32 cellular contexts compared by ENCODE assay signal in genomic region chr16:6207124-6207523, GRCh38.
"Had no signal": no experiment of that assay in that cellular context is flagged by ENCODE, and none has a peak within 500 bp of the region (broad histone marks: within the 10 kb centered on the region; RNA-seq: fewer than 3 reads in every experiment).

No MANE protein-coding gene starts in this region.

- ATAC-seq: naive thymus-derived CD8-positive, alpha-beta T cell; natural killer cell treated with Interleukin-12 subunit alpha and Interleukin-12 subunit beta and Interleukin-15 and Interleukin-18, amount 100 ng/mL, for 72 hours; pancreas; psoas muscle; right cardiac atrium; right lobe of liver; stimulated activated memory B cell treated with anti-CD40 and anti-IgM and Interleukin-4, amounts not matched to agents 10 μg/mL and 1 μg/mL and 100 μg/mL, for 72 hours; stimulated activated naive CD8-positive, alpha-beta T cell treated with anti-CD3 and anti-CD28 coated beads, Interleukin-15, amount 100 ng/mL, for 72 hours; stimulated activated naive CD8-positive, alpha-beta T cell treated with anti-CD3 and anti-CD28 coated beads, Interleukin-15, Interleukin-2, amounts not matched to agents 100 U/mL and 50 U/mL, for 24 hours; upper lobe of right lung had no signal

- DNase-seq: naive thymus-derived CD8-positive, alpha-beta T cell; nephron progenitor cell; nucleus accumbens; pancreas; posterior cingulate gyrus; psoas muscle; right cardiac atrium; right lobe of liver; sigmoid colon; spleen; stimulated activated CD4-positive, alpha-beta T cell treated with anti-CD3 and anti-CD28 coated beads, Interleukin-12 subunit alpha, Interleukin-12 subunit beta, amount 100 ng/mL, for 4 hours; stimulated activated CD4-positive, alpha-beta T cell treated with anti-CD3 and anti-CD28 coated beads, Interleukin-1b, Interleukin-23, amount 100 ng/mL, for 48 hours; stimulated activated CD4-positive, alpha-beta T cell treated with anti-CD3 and anti-CD28 coated beads, Interleukin-4, amount 100 ng/mL, for 1 hour; stimulated activated CD4-positive, alpha-beta T cell treated with anti-CD3 and anti-CD28 coated beads, Interleukin-4, amount 100 ng/mL, for 4 hours; stimulated activated CD8-positive, alpha-beta memory T cell treated with anti-CD3 and anti-CD28 coated beads, Interleukin-4, amount 100 ng/mL, for 48 hours; stimulated activated naive CD4-positive, alpha-beta T cell; stimulated activated naive CD8-positive, alpha-beta T cell treated with anti-CD3 and anti-CD28 coated beads, Interleukin-15, amount 100 ng/mL, for 72 hours; stimulated activated naive CD8-positive, alpha-beta T cell treated with anti-CD3 and anti-CD28 coated beads, Interleukin-15, Interleukin-2, amounts not matched to agents 100 U/mL and 50 U/mL, for 24 hours; substantia nigra; testis; tibial artery; transverse colon; upper lobe of right lung; uterus had no signal

- H3K36me3 Mint-ChIP-seq: natural killer cell treated with Interleukin-12 subunit alpha and Interleukin-12 subunit beta and Interleukin-15 and Interleukin-18, amount 100 ng/mL, for 72 hours; stimulated activated memory B cell treated with anti-CD40 and anti-IgM and Interleukin-4, amounts not matched to agents 10 μg/mL and 1 μg/mL and 100 μg/mL, for 72 hours; type B pancreatic cell had no signal

- H3K9me3 Mint-ChIP-seq: type B pancreatic cell had no signal

- H3K27me3 Mint-ChIP-seq: natural killer cell treated with Interleukin-12 subunit alpha and Interleukin-12 subunit beta and Interleukin-15 and Interleukin-18, amount 100 ng/mL, for 72 hours; progenitor cell of endocrine pancreas; stimulated activated memory B cell treated with anti-CD40 and anti-IgM and Interleukin-4, amounts not matched to agents 10 μg/mL and 1 μg/mL and 100 μg/mL, for 72 hours; stimulated activated naive CD8-positive, alpha-beta T cell treated with anti-CD3 and anti-CD28 coated beads, Interleukin-15, amount 100 ng/mL, for 72 hours had no signal

- H3K4me1 Mint-ChIP-seq: naive thymus-derived CD8-positive, alpha-beta T cell; neural crest cell; stimulated activated memory B cell treated with anti-CD40 and anti-IgM and Interleukin-4, amounts not matched to agents 10 μg/mL and 1 μg/mL and 100 μg/mL, for 72 hours; stimulated activated naive CD8-positive, alpha-beta T cell treated with anti-CD3 and anti-CD28 coated beads, Interleukin-15, amount 100 ng/mL, for 72 hours had no signal

- H3K4me3 ChIP-seq: pancreas, psoas muscle, right lobe of liver, sigmoid colon, smooth muscle cell, spleen, suprapubic skin, testis, tibial artery, transverse colon, upper lobe of right lung, uterus had no signal

- H3K36me3 ChIP-seq: neutrophil, pancreas, right lobe of liver, sigmoid colon, spleen, suprapubic skin, tibial artery, transverse colon, upper lobe of right lung, uterus had no signal

- H3K4me1 ChIP-seq: pancreas, psoas muscle, right lobe of liver, sigmoid colon, spleen, suprapubic skin, testis, tibial artery, upper lobe of right lung, uterus had no signal

- H3K27ac ChIP-seq: neutrophil, pancreas, psoas muscle, right lobe of liver, sigmoid colon, spleen, suprapubic skin, testis, tibial artery, transverse colon, upper lobe of right lung, uterus had no signal

- H3K4me3 Mint-ChIP-seq: naive thymus-derived CD8-positive, alpha-beta T cell; natural killer cell treated with Interleukin-12 subunit alpha and Interleukin-12 subunit beta and Interleukin-15 and Interleukin-18, amount 100 ng/mL, for 72 hours; nephron progenitor cell; neural crest cell; stimulated activated memory B cell treated with anti-CD40 and anti-IgM and Interleukin-4, amounts not matched to agents 10 μg/mL and 1 μg/mL and 100 μg/mL, for 72 hours; stimulated activated naive CD8-positive, alpha-beta T cell treated with anti-CD3 and anti-CD28 coated beads, Interleukin-15, amount 100 ng/mL, for 72 hours; type B pancreatic cell had no signal

- H3K4me2 ChIP-seq: smooth muscle cell had no signal

- H3K27me3 ChIP-seq: neutrophil, sigmoid colon, spleen, suprapubic skin, testis, tibial artery, transverse colon, upper lobe of right lung, uterus had no signal

- H3K27ac Mint-ChIP-seq: naive thymus-derived CD8-positive, alpha-beta T cell; natural killer cell treated with Interleukin-12 subunit alpha and Interleukin-12 subunit beta and Interleukin-15 and Interleukin-18, amount 100 ng/mL, for 72 hours; nephron progenitor cell; progenitor cell of endocrine pancreas; stimulated activated memory B cell treated with anti-CD40 and anti-IgM and Interleukin-4, amounts not matched to agents 10 μg/mL and 1 μg/mL and 100 μg/mL, for 72 hours; stimulated activated naive CD8-positive, alpha-beta T cell treated with anti-CD3 and anti-CD28 coated beads, Interleukin-15, amount 100 ng/mL, for 72 hours; type B pancreatic cell had no signal

- H3K9me3 ChIP-seq: neutrophil, pancreas, psoas muscle, right lobe of liver, sigmoid colon, suprapubic skin, testis, tibial artery, transverse colon, upper lobe of right lung, uterus had no signal
